In the genomic region with DNA sequence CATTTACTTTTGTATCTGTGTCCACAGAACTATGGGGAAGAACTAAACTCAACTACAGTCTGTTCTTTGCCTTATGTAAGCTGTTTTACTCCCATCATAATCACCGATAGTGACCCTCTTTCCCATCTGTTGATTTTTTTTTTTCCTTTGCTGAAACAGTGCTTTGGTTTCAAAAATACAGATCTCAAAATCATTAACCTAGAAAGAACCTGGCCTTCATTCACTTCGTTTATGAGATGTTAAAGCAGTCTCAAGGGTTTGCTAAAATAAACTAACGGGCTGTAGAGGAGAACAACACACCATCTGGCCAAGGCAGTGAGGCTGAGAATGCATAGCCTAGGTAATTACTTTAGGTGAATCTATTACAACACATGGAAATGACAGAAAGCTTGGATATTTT, we compare ENCODE assay signal across 23 cellular contexts.
"Had no signal": no experiment of that assay in that cellular context is flagged by ENCODE, and none has a peak within 500 bp of the region (broad histone marks: within the 10 kb centered on the region; RNA-seq: fewer than 3 reads in every experiment).

No MANE protein-coding gene starts in this region.

- H3K4me3 ChIP-seq: ascending aorta, breast epithelium, esophagus muscularis mucosa, spleen, thoracic aorta, upper lobe of right lung had no signal

- H3K27ac Mint-ChIP-seq: activated CD8-positive, alpha-beta T cell treated with anti-CD3 and anti-CD28 coated beads, Interleukin-2, amount 10 ng/mL, durations not matched to agents 7 days and 5 days; dendritic cell treated with granulocyte-macrophage colony-stimulating factor and Interleukin-4, amounts not matched to agents 40 ng/mL and 50 ng/mL, for 4 days; immature natural killer cell; stimulated activated memory B cell treated with anti-CD40 and anti-IgM and Interleukin-4, amounts not matched to agents 10 μg/mL and 1 μg/mL and 100 μg/mL, for 72 hours had no signal

- H3K36me3 ChIP-seq: ascending aorta, breast epithelium, esophagus muscularis mucosa, spleen, thoracic aorta, upper lobe of right lung had no signal

- H3K27me3 ChIP-seq: ascending aorta, breast epithelium, esophagus muscularis mucosa, spleen, upper lobe of right lung had no signal

- H3K4me1 Mint-ChIP-seq: immature natural killer cell; stimulated activated memory B cell treated with anti-CD40 and anti-IgM and Interleukin-4, amounts not matched to agents 10 μg/mL and 1 μg/mL and 100 μg/mL, for 72 hours had no signal

- H3K27ac ChIP-seq: ascending aorta, breast epithelium, esophagus muscularis mucosa, spleen, thoracic aorta, upper lobe of right lung had no signal

- H3K4me1 ChIP-seq: ascending aorta, breast epithelium, esophagus muscularis mucosa, spleen, upper lobe of right lung had no signal

- H3K9me3 ChIP-seq: ascending aorta, breast epithelium, esophagus muscularis mucosa, thoracic aorta, upper lobe of right lung had no signal

- H3K27me3 Mint-ChIP-seq: dendritic cell treated with granulocyte-macrophage colony-stimulating factor and Interleukin-4, amounts not matched to agents 40 ng/mL and 50 ng/mL, for 4 days; stimulated activated memory B cell treated with anti-CD40 and anti-IgM and Interleukin-4, amounts not matched to agents 10 μg/mL and 1 μg/mL and 100 μg/mL, for 72 hours had no signal

- DNase-seq: activated CD4-positive, alpha-beta T cell treated with anti-CD3 and anti-CD28 coated beads for 48 hours; activated CD4-positive, CD25-positive, alpha-beta regulatory T cell; activated CD8-positive, alpha-beta memory T cell treated with anti-CD3 and anti-CD28 coated beads, Interleukin-2, amount 50 U/mL, for 4 hours; activated CD8-positive, alpha-beta T cell treated with anti-CD3 and anti-CD28 coated beads, Interleukin-2, amount 10 ng/mL, durations not matched to agents 7 days and 5 days; activated effector memory CD4-positive, alpha-beta T cell treated with Interleukin-2 at 50 U/mL for 16 hours; activated naive CD4-positive, alpha-beta T cell treated with anti-CD3 and anti-CD28 coated beads, Interleukin-2, amount 50 U/mL, for 16 hours; activated T-cell treated with anti-CD3 and anti-CD28 coated beads, Interleukin-2, amount 50 U/mL, for 4 hours; cerebellar nuclear complex; effector CD8-positive, alpha-beta T cell; immature natural killer cell; left ventricle myocardium superior; nephron progenitor cell; nucleus accumbens; posterior cingulate gyrus; spleen; stimulated activated CD4-positive, alpha-beta T cell treated with anti-CD3 and anti-CD28 coated beads, Interleukin-4, amount 100 ng/mL, for 4 hours; upper lobe of right lung had no signal

- H3K4me3 Mint-ChIP-seq: activated CD8-positive, alpha-beta T cell treated with anti-CD3 and anti-CD28 coated beads, Interleukin-2, amount 10 ng/mL, durations not matched to agents 7 days and 5 days; activated T-cell treated with anti-CD3 and anti-CD28 coated beads, Interleukin-2, amount 50 U/mL, for 4 hours; dendritic cell treated with granulocyte-macrophage colony-stimulating factor and Interleukin-4, amounts not matched to agents 40 ng/mL and 50 ng/mL, for 4 days; immature natural killer cell; nephron progenitor cell; stimulated activated memory B cell treated with anti-CD40 and anti-IgM and Interleukin-4, amounts not matched to agents 10 μg/mL and 1 μg/mL and 100 μg/mL, for 72 hours had no signal

- H3K36me3 Mint-ChIP-seq: immature natural killer cell; stimulated activated memory B cell treated with anti-CD40 and anti-IgM and Interleukin-4, amounts not matched to agents 10 μg/mL and 1 μg/mL and 100 μg/mL, for 72 hours had no signal

- ATAC-seq: activated CD8-positive, alpha-beta T cell treated with anti-CD3 and anti-CD28 coated beads, Interleukin-2, amount 10 ng/mL, durations not matched to agents 7 days and 5 days; activated T-cell treated with anti-CD3 and anti-CD28 coated beads, Interleukin-2, amount 50 U/mL, for 4 hours; left ventricle myocardium superior; stimulated activated memory B cell treated with anti-CD40 and anti-IgM and Interleukin-4, amounts not matched to agents 10 μg/mL and 1 μg/mL and 100 μg/mL, for 72 hours; upper lobe of right lung had no signal
